Comparison of ENCODE assay signal across 25 cellular contexts in the genomic region with DNA sequence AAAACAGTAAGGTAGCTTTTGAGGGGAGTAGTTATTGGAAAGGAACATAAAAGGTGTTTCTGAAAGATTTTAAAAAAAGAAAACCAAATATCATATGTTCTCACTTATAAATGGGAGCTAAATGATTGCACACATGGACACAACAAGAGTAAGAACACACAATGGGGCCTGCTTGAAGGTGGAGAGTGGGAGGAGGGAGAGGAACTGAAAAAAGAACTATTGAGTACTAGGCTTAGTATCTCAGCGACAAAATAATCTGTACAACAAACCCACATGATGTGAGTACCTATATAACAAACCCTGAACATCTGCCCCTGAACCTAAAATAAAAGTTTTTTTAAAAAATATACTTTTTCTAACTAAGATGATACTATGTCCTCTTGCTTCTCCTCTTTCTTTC.
"Had no signal": no experiment of that assay in that cellular context is flagged by ENCODE, and none has a peak within 500 bp of the region (broad histone marks: within the 10 kb centered on the region; RNA-seq: fewer than 3 reads in every experiment).

No MANE protein-coding gene starts in this region.

- H3K4me3 ChIP-seq: coronary artery, esophagus squamous epithelium, gastrocnemius medialis, heart right ventricle, left lung, lower lobe of right lung, mucosa of descending colon had no signal

- H3K27ac ChIP-seq: coronary artery, epithelial cell of prostate, esophagus squamous epithelium, gastrocnemius medialis, heart right ventricle, left lung, lower lobe of right lung had no signal

- H3K4me1 ChIP-seq: esophagus squamous epithelium, gastrocnemius medialis, heart right ventricle, left lung, lower lobe of right lung had no signal

- FAIRE-seq: endometrium, islet of Langerhans, keratinocyte had no signal

- DNase-seq: effector CD8-positive, alpha-beta T cell; effector memory CD8-positive, alpha-beta T cell; endodermal cell; erythroblast; esophagus squamous epithelium; foreskin fibroblast; foreskin melanocyte; gastrocnemius medialis; glutamatergic neuron; head of caudate nucleus; heart right ventricle; hippocampal formation; left cardiac atrium; left lung; left ventricle myocardium superior; lower lobe of right lung; mesenchymal stem cell; mucosa of descending colon; naive B cell had no signal

- ATAC-seq: effector memory CD8-positive, alpha-beta T cell; esophagus mucosa; gastrocnemius medialis; heart right ventricle; left cardiac atrium; left lung; left ventricle myocardium superior; lower lobe of right lung; mucosa of descending colon had no signal

- H3K27me3 ChIP-seq: esophagus squamous epithelium, gastrocnemius medialis, heart right ventricle, left lung had no signal

- H3K36me3 ChIP-seq: esophagus squamous epithelium, gastrocnemius medialis, heart right ventricle, left lung, lower lobe of right lung had no signal
